1 cellular context compared by ENCODE assay signal in genomic region chr6:123094768-123095167, GRCh38.
TF ChIP-seq lines count a peak whose summit lies in the region.

No MANE protein-coding gene starts in this region.

TF ChIP-seq in HEK293, 187 proteins besides CTCF, POLR2A, EP300 and RAD21 (continued from another document):
- TF ChIP-seq ZNF518A (tag by site-specific recombination; conservative IDR thresholded peaks at IDR 0.05; ENCODE audit: low read depth) (no peak), ZNF558 (tag by site-specific recombination; IDR thresholded peaks at IDR 0.05) (no peak), ZNF266 (tag by site-specific recombination; IDR thresholded peaks at IDR 0.05; ENCODE audit: low read depth) (no peak), ZNF560 (tag by site-specific recombination; IDR thresholded peaks at IDR 0.05; ENCODE audit: borderline replicate concordance) (no peak), ZNF146 (tag by site-specific recombination; IDR thresholded peaks at IDR 0.05) (no peak), ZNF501 (tag by site-specific recombination; IDR thresholded peaks at IDR 0.05) (no peak), ZNF2 (tag by site-specific recombination; IDR thresholded peaks at IDR 0.05) (no peak)
- TF ChIP-seq, protein P1, sequence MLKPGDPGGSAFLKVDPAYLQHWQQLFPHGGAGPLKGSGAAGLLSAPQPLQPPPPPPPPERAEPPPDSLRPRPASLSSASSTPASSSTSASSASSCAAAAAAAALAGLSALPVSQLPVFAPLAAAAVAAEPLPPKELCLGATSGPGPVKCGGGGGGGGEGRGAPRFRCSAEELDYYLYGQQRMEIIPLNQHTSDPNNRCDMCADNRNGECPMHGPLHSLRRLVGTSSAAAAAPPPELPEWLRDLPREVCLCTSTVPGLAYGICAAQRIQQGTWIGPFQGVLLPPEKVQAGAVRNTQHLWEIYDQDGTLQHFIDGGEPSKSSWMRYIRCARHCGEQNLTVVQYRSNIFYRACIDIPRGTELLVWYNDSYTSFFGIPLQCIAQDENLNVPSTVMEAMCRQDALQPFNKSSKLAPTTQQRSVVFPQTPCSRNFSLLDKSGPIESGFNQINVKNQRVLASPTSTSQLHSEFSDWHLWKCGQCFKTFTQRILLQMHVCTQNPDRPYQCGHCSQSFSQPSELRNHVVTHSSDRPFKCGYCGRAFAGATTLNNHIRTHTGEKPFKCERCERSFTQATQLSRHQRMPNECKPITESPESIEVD (tag by site-specific recombination; IDR thresholded peaks at IDR 0.05), result 0 out of 2 replicates have a peak, but pooled peaks have one; percentile 18
- TF ChIP-seq, protein P2, sequence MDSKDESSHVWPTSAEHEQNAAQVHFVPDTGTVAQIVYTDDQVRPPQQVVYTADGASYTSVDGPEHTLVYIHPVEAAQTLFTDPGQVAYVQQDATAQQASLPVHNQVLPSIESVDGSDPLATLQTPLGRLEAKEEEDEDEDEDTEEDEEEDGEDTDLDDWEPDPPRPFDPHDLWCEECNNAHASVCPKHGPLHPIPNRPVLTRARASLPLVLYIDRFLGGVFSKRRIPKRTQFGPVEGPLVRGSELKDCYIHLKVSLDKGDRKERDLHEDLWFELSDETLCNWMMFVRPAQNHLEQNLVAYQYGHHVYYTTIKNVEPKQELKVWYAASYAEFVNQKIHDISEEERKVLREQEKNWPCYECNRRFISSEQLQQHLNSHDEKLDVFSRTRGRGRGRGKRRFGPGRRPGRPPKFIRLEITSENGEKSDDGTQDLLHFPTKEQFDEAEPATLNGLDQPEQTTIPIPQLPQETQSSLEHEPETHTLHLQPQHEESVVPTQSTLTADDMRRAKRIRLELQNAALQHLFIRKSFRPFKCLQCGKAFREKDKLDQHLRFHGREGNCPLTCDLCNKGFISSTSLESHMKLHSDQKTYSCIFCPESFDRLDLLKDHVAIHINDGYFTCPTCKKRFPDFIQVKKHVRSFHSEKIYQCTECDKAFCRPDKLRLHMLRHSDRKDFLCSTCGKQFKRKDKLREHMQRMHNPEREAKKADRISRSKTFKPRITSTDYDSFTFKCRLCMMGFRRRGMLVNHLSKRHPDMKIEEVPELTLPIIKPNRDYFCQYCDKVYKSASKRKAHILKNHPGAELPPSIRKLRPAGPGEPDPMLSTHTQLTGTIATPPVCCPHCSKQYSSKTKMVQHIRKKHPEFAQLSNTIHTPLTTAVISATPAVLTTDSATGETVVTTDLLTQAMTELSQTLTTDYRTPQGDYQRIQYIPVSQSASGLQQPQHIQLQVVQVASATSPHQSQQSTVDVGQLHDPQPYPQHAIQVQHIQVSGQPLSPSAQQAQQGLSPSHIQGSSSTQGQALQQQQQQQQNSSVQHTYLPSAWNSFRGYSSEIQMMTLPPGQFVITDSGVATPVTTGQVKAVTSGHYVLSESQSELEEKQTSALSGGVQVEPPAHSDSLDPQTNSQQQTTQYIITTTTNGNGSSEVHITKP (tag by site-specific recombination; IDR thresholded peaks at IDR 0.05), result no peak
